In genomic region chr14:91392623-91393303, GRCh38 we compare ENCODE assay signal across 1 cellular context.
TF ChIP-seq lines count a peak whose summit lies in the region.

No MANE protein-coding gene starts in this region.

TF ChIP-seq in K562, 482 proteins besides CTCF, POLR2A, EP300 and RAD21 (continued from another document):
- TF ChIP-seq SPI1 (IDR thresholded peaks at IDR 0.05; ENCODE audit: borderline replicate concordance, low read depth, low read length) = peak; percentile 78
